12 cellular contexts compared by ENCODE assay signal in the genomic region with DNA sequence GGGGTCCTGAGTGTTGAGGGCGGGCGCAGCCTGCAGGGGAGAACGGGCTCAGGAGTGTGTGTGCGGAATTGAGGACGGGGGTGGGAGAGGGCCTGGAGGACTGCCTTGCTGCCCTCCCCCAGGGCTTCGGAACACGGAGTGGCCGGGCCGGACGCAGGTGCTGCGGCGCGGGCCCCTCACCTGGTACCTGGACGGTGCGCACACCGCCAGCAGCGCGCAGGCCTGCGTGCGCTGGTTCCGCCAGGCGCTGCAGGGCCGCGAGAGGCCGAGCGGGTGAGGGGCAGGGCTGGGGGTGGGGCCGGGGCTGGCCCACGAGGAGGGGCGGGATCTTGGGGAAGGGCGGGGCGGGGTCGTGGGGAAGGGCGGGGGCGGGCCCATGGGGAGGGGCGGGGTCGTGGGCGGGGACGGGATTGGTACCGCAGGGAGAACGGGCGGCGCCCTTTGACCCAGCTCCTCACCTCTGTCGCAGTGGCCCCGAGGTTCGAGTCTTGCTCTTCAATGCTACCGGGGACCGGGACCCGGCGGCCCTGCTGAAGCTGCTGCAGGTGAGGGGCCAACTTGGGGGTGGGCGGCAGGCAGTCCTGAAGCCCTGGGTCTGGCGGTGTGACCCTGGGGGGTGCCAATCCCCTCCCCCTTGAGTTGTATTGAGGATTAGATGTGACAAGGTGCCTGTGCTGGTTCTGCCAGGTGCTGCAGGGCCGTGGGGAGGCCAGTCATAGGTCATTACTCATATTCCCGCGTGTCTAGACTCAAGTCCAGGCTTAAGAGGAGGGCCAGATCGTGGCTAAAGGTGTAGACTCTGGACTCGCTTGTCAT. TPM values are rescaled to one million over a fixed set of nuclear protein-coding genes. Genes with fewer than 3 reads are reported as not detected.
DNase-seq lines count a peak whose midpoint lies in the region; ATAC-seq, FAIRE-seq and TF ChIP-seq lines count a peak whose summit lies in the region.
"Had no signal": no experiment of that assay in that cellular context is flagged by ENCODE, and none has a peak within 500 bp of the region (broad histone marks: within the 10 kb centered on the region; RNA-seq: fewer than 3 reads in every experiment).

No MANE protein-coding gene starts in this region.

- H3K9ac ChIP-seq in colonic mucosa (ENCODE audit: low read depth in 2 of 2, low read length in 2 of 2) (peak overlapping the region; percentile 35 to 41), keratinocyte (ENCODE audit: control insufficient read depth, extremely low read depth, insufficient read depth, low read length) (no peak overlapping the region)

- intact Hi-C loops in activated CD4-positive, alpha-beta T cell treated with anti-CD3 and anti-CD28 coated beads for 36 hours (cut with DNase I, micrococcal nuclease) = no loop called here
- intact Hi-C loops in colonic mucosa (cut with DNase I) (loop anchor here (10.0 kb wide), 1 partner anchor 65 kb away; the partner anchor contains the start of gene AK1), Caco-2 (cut with micrococcal nuclease; ENCODE audit: unreplicated experiment) (no loop called here)

- H3K4me3 ChIP-seq in colonic mucosa (peak overlapping the region; percentile 11), keratinocyte (ENCODE audit: control insufficient read depth in 2 of 3, extremely low read depth in 1 of 3, insufficient read depth in 2 of 3, low read depth in 1 of 3, low read length in 3 of 3) (no peak overlapping the region), tibial nerve (no peak overlapping the region), Caco-2 (ENCODE audit: low read depth, low read length) (no peak overlapping the region)

- H3K27ac ChIP-seq in colonic mucosa = no peak overlapping the region
- H3K27ac ChIP-seq in keratinocyte (ENCODE audit: control insufficient read depth, insufficient read depth, low read length) = no peak overlapping the region
- peak overlapping the region; percentile 47 to 84 (median 62) for H3K27ac ChIP-seq in tibial nerve

- TF ChIP-seq EP300 in tibial nerve (IDR thresholded peaks at IDR 0.05) = no peak

- POLR2A ChIA-PET in activated CD4-positive, alpha-beta T cell treated with anti-CD3 and anti-CD28 coated beads for 36 hours (lab: Charles Lee) = no interaction called here
- POLR2A ChIA-PET in Caco-2 (lab: Charles Lee) = no interaction called here

- whole genome bisulfite sequencing in tibial nerve, 2 donors = 39 to 72% methylated on average over 11 to 19 of the region's 56 CpGs

- H3K4me1 Mint-ChIP-seq in activated CD4-positive, alpha-beta T cell treated with anti-CD3 and anti-CD28 coated beads for 36 hours = peaks cover 3% of the 10 kb centered on the region
- no peaks in the 10 kb centered on the region for H3K4me1 Mint-ChIP-seq in Caco-2 (ENCODE audit: low read depth, unreplicated experiment)

- no peak overlapping the region for H2AFZ ChIP-seq in keratinocyte (ENCODE audit: control insufficient read depth, low read length)

- BruUV-seq in Caco-2 (replicated peaks; lab: Mats Ljungman, UMichigan) = no TSS peak

- peaks cover 41% of the 10 kb centered on the region for H3K36me3 Mint-ChIP-seq in activated CD4-positive, alpha-beta T cell treated with anti-CD3 and anti-CD28 coated beads for 36 hours (ENCODE audit: low read depth)
- peaks cover 39% of the 10 kb centered on the region for H3K36me3 Mint-ChIP-seq in Caco-2 (ENCODE audit: insufficient read depth, unreplicated experiment)

- DNase-seq in activated CD4-positive, alpha-beta T cell treated with anti-CD3 and anti-CD28 coated beads for 36 hours = peak; percentile 49
- DNase-seq in activated CD4-positive, alpha-beta T cell treated with anti-CD3 and anti-CD28 coated beads, Interleukin-2, amount 50 U/mL, for 4 hours = no peak
- peak; percentile 78 for DNase-seq in colonic mucosa
- no peak for DNase-seq in keratinocyte (ENCODE audit: low read depth, low spot score)
- DNase-seq in tibial nerve (ENCODE audit: low spot score in 2 of 2) = no peak
- no peak for DNase-seq in HuH-7 (ENCODE audit: low spot score)
- DNase-seq in UCSD-AML1 (lab: John Stamatoyannopoulos, UW; ENCODE audit: unreplicated experiment) = no peak
- DNase-seq in Caco-2 = no peak
- DNase-seq: amygdala, head of caudate nucleus, RPMI8226 had no signal

- H3K27ac Mint-ChIP-seq in activated CD4-positive, alpha-beta T cell treated with anti-CD3 and anti-CD28 coated beads for 36 hours = no peak overlapping the region
- H3K27ac Mint-ChIP-seq in Caco-2 (ENCODE audit: unreplicated experiment) = no peak overlapping the region

- no peaks in the 10 kb centered on the region for H3K27me3 Mint-ChIP-seq in activated CD4-positive, alpha-beta T cell treated with anti-CD3 and anti-CD28 coated beads for 36 hours
- no peaks in the 10 kb centered on the region for H3K27me3 Mint-ChIP-seq in Caco-2 (ENCODE audit: insufficient read depth, unreplicated experiment)

- H3K4me1 ChIP-seq in colonic mucosa (no peaks in the 10 kb centered on the region), keratinocyte (ENCODE audit: control insufficient read depth, extremely low read depth, insufficient read depth, low read length) (peaks cover 19% of the 10 kb centered on the region), tibial nerve (peaks cover 0 to 41% (median 16%) of the 10 kb centered on the region in 4 donors), Caco-2 (no peaks in the 10 kb centered on the region)

- H3K9me3 ChIP-seq in colonic mucosa = no peaks in the 10 kb centered on the region
- no peaks in the 10 kb centered on the region for H3K9me3 ChIP-seq in keratinocyte (ENCODE audit: control insufficient read depth, low read depth, low read length)
- no peaks in the 10 kb centered on the region for H3K9me3 ChIP-seq in tibial nerve
- no peaks in the 10 kb centered on the region for H3K9me3 ChIP-seq in Caco-2

- CTCF ChIA-PET in activated CD4-positive, alpha-beta T cell treated with anti-CD3 and anti-CD28 coated beads for 36 hours (lab: Charles Lee) = interaction anchor here (1.6 kb wide), 1 partner anchor 8 kb away, joined by 4 read pairs; no protein-coding TSS in a partner anchor
- CTCF ChIA-PET in Caco-2 (lab: Charles Lee) = interaction anchor here (0.7 kb wide), 1 partner anchor 33 kb away, joined by 4 read pairs; no protein-coding TSS in a partner anchor

- H3K79me2 ChIP-seq in keratinocyte (ENCODE audit: control insufficient read depth, insufficient read depth, low read length) = peaks cover 4% of the 10 kb centered on the region

- H3K9me1 ChIP-seq in keratinocyte (ENCODE audit: control insufficient read depth, extremely low read depth, insufficient read depth, low read length) = peaks cover 3% of the 10 kb centered on the region

- H3K36me3 ChIP-seq in colonic mucosa (no peaks in the 10 kb centered on the region), keratinocyte (ENCODE audit: control insufficient read depth in 2 of 2, extremely low read depth in 1 of 2, insufficient read depth in 2 of 2, low read length in 2 of 2) (peaks cover 48 to 57% of the 10 kb centered on the region in 2 experiments), tibial nerve (peaks cover 9 to 97% (median 11%) of the 10 kb centered on the region in 3 donors), Caco-2 (ENCODE audit: control insufficient read depth, insufficient read depth, low read length) (peaks cover 6% of the 10 kb centered on the region)

- H3K27me3 ChIP-seq in colonic mucosa = no peaks in the 10 kb centered on the region
- no peaks in the 10 kb centered on the region for H3K27me3 ChIP-seq in keratinocyte (ENCODE audit: control insufficient read depth, extremely low read depth, insufficient read depth, low read length)
- H3K27me3 ChIP-seq in tibial nerve = no peaks in the 10 kb centered on the region
- H3K27me3 ChIP-seq in Caco-2 (replicated peaks; ENCODE audit: control insufficient read depth, insufficient read depth, low read length) = no peaks in the 10 kb centered on the region

- dilution Hi-C loops in keratinocyte (cut with MboI; ENCODE audit: extremely low pct_ligation_motif_present, low sequenced_read_pairs) = no loop called here

- no peaks in the 10 kb centered on the region for H3K9me3 Mint-ChIP-seq in activated CD4-positive, alpha-beta T cell treated with anti-CD3 and anti-CD28 coated beads for 36 hours (ENCODE audit: low read depth)
- no peaks in the 10 kb centered on the region for H3K9me3 Mint-ChIP-seq in Caco-2 (ENCODE audit: unreplicated experiment)

- peaks cover 9% of the 10 kb centered on the region for H4K20me1 ChIP-seq in keratinocyte (ENCODE audit: control insufficient read depth, extremely low read depth, insufficient read depth, low read length)

- TF ChIP-seq POLR2A in tibial nerve (IDR thresholded peaks at IDR 0.05) = no peak

- TF ChIP-seq CTCF in colonic mucosa (IDR thresholded peaks at IDR 0.05) (no peak), keratinocyte (optimal IDR thresholded peaks at IDR 0.05 in 1 of 3, IDR thresholded peaks at IDR 0.05 in 1 of 3, conservative IDR thresholded peaks at IDR 0.05 in 1 of 3; ENCODE audit: extremely low read depth in 1 of 3, insufficient read depth in 2 of 3, low read length in 3 of 3) (no peak), tibial nerve (IDR thresholded peaks at IDR 0.05) (no peak), Caco-2 (IDR thresholded peaks at IDR 0.05; ENCODE audit: insufficient read depth in 1 of 2, low read depth in 1 of 2, low read length in 1 of 2, severe bottlenecking in 1 of 2, unreplicated experiment in 1 of 2) (no peak)

- ATAC-seq in activated CD4-positive, alpha-beta T cell treated with anti-CD3 and anti-CD28 coated beads for 36 hours = peak; percentile 37

- H3K4me3 Mint-ChIP-seq in activated CD4-positive, alpha-beta T cell treated with anti-CD3 and anti-CD28 coated beads for 36 hours = no peak overlapping the region
- H3K4me3 Mint-ChIP-seq in Caco-2 (ENCODE audit: unreplicated experiment) = no peak overlapping the region

- H3K4me2 ChIP-seq in keratinocyte (ENCODE audit: control insufficient read depth, extremely low read depth, insufficient read depth, low read depth, low read length) = peak overlapping the region; percentile 22

- no peak for FAIRE-seq in keratinocyte (lab: Jason Lieb, UNC)

RNA-seq across cellular contexts. Expression of gene FPGS, which starts 7.1 kb away (rescaled TPM):
- total RNA-seq in activated CD4-positive, alpha-beta T cell treated with anti-CD3 and anti-CD28 coated beads for 36 hours = 10 to 100 TPM; 71.9 to 80.4 TPM
- total RNA-seq in colonic mucosa = 10 to 100 TPM; 31.6 to 55.1 TPM
- polyA plus RNA-seq in keratinocyte = 38.2 to 65.0 TPM (median 56.3 TPM) in 3 replicates
- polyA plus RNA-seq in keratinocyte (2011; ENCODE audit: low read depth) = 19.2 TPM
- 42.2 and 62.6 TPM in 2 replicates for polyA plus RNA-seq in keratinocyte (2011; cell fraction: cytosol; rRNA removed)
- 83.1 and 97.6 TPM in 2 replicates for polyA plus RNA-seq in keratinocyte (2011; cell fraction: nucleus; rRNA removed)
- 23.7 and 67.7 TPM in 2 replicates for polyA plus RNA-seq in keratinocyte (2012; ENCODE audit: low replicate concordance)
- 45.2 to 134 TPM (median 50.4 TPM) in 3 replicates for polyA minus RNA-seq in keratinocyte
- polyA minus RNA-seq in keratinocyte (2011; cell fraction: cytosol; rRNA and poly(A)+ RNA removed) = 85.6 TPM
- polyA minus RNA-seq in keratinocyte (2011; cell fraction: nucleus; rRNA and poly(A)+ RNA removed) = 38.2 and 44.2 TPM in 2 replicates
- 100 to 1,000 TPM; 136 to 309 (median 143) TPM for total RNA-seq in tibial nerve
- 54.4 and 57.3 TPM in 2 replicates for total RNA-seq in Caco-2 (2022)

RNA-seq across cellular contexts. Expression of gene CDK9, which starts 23.9 kb away (rescaled TPM):
- total RNA-seq in activated CD4-positive, alpha-beta T cell treated with anti-CD3 and anti-CD28 coated beads for 36 hours = 10 to 100 TPM; 63.8 to 80.4 TPM
- total RNA-seq in colonic mucosa (10 to 100 TPM; 64.0 to 77.7 TPM), tibial nerve (100 to 1,000 TPM in 2 of 4 donors, 10 to 100 TPM in 2; 66.6 to 112 (median 87.6) TPM), Caco-2 (2022) (47.9 and 48.2 TPM in 2 replicates)
- polyA plus RNA-seq in keratinocyte = 39.0 to 100.0 TPM (median 47.8 TPM) in 3 replicates
- 35.0 TPM for polyA plus RNA-seq in keratinocyte (2011; ENCODE audit: low read depth)
- polyA plus RNA-seq in keratinocyte (2011; cell fraction: cytosol; rRNA removed) = 41.3 and 43.3 TPM in 2 replicates
- polyA plus RNA-seq in keratinocyte (2011; cell fraction: nucleus; rRNA removed) = 66.7 and 69.1 TPM in 2 replicates
- polyA plus RNA-seq in keratinocyte (2012; ENCODE audit: low replicate concordance) = 49.0 and 57.9 TPM in 2 replicates
- 65.3 to 79.5 TPM (median 73.0 TPM) in 3 replicates for polyA minus RNA-seq in keratinocyte
- polyA minus RNA-seq in keratinocyte (2011; cell fraction: cytosol; rRNA and poly(A)+ RNA removed) = 65.2 TPM
- 33.9 and 50.0 TPM in 2 replicates for polyA minus RNA-seq in keratinocyte (2011; cell fraction: nucleus; rRNA and poly(A)+ RNA removed)

RNA-seq across cellular contexts. Expression of gene SH2D3C, which starts 31.3 kb away (rescaled TPM):
- total RNA-seq in activated CD4-positive, alpha-beta T cell treated with anti-CD3 and anti-CD28 coated beads for 36 hours = 10 to 100 TPM; 30.3 to 35.2 TPM
- total RNA-seq in colonic mucosa (1 to 10 TPM; 3.5 TPM), tibial nerve (10 to 100 TPM in 3 of 4 donors, 1 to 10 TPM in 1; 4.2 to 18.9 (median 13.4) TPM), Caco-2 (2022) (0.34 TPM in 1 of 2 replicates, not detected in the other)
- 0.12 to 0.21 TPM in 2 of 3 replicates, not detected in the other for polyA plus RNA-seq in keratinocyte
- polyA plus RNA-seq in keratinocyte (2011; ENCODE audit: low read depth) = not detected
- polyA plus RNA-seq in keratinocyte (2011; cell fraction: cytosol; rRNA removed) = 0.07 and 0.13 TPM in 2 replicates
- 0.06 and 0.27 TPM in 2 replicates for polyA plus RNA-seq in keratinocyte (2011; cell fraction: nucleus; rRNA removed)
- polyA plus RNA-seq in keratinocyte (2012; ENCODE audit: low replicate concordance) = 0.13 and 0.18 TPM in 2 replicates
- polyA minus RNA-seq in keratinocyte = 0.16 TPM in 1 of 3 replicates, not detected in the others
- polyA minus RNA-seq in keratinocyte (2011; cell fraction: cytosol; rRNA and poly(A)+ RNA removed) = not detected
- polyA minus RNA-seq in keratinocyte (2011; cell fraction: nucleus; rRNA and poly(A)+ RNA removed) = not detected in 2 replicates
- total RNA-seq: A673 had no signal

RNA-seq across cellular contexts. Expression of gene ENG, which starts 44.7 kb away (rescaled TPM):
- total RNA-seq in activated CD4-positive, alpha-beta T cell treated with anti-CD3 and anti-CD28 coated beads for 36 hours = 10 to 100 TPM; 13.9 to 15.2 TPM
- total RNA-seq in colonic mucosa (10 to 100 TPM; 15.4 to 34.5 TPM), tibial nerve (100 to 1,000 TPM in 1 of 4 donors, 10 to 100 TPM in 3; 24.9 to 137 (median 85.6) TPM), Caco-2 (2022) (0.18 and 0.53 TPM in 2 replicates)
- polyA plus RNA-seq in keratinocyte = 0.22 to 0.86 TPM (median 0.33 TPM) in 3 replicates
- not detected for polyA plus RNA-seq in keratinocyte (2011; ENCODE audit: low read depth)
- polyA plus RNA-seq in keratinocyte (2011; cell fraction: cytosol; rRNA removed) = 0.39 and 0.68 TPM in 2 replicates
- 1.4 and 2.1 TPM in 2 replicates for polyA plus RNA-seq in keratinocyte (2011; cell fraction: nucleus; rRNA removed)
- polyA plus RNA-seq in keratinocyte (2012; ENCODE audit: low replicate concordance) = 1.1 and 2.2 TPM in 2 replicates
- polyA minus RNA-seq in keratinocyte = 0.26 to 3.7 TPM (median 0.54 TPM) in 3 replicates
- 1.2 TPM for polyA minus RNA-seq in keratinocyte (2011; cell fraction: cytosol; rRNA and poly(A)+ RNA removed)
- polyA minus RNA-seq in keratinocyte (2011; cell fraction: nucleus; rRNA and poly(A)+ RNA removed) = 1.3 and 1.6 TPM in 2 replicates

Comparison
In these comparisons a context has a peak if more than half of its experiments do, and no peak if none do; other contexts are left out.
1. DNase-seq: peak in activated CD4-positive, alpha-beta T cell treated with anti-CD3 and anti-CD28 coated beads for 36 hours (single experiment) and colonic mucosa (single experiment); none in activated CD4-positive, alpha-beta T cell treated with anti-CD3 and anti-CD28 coated beads, Interleukin-2, amount 50 U/mL, for 4 hours (0 of 2), keratinocyte (single experiment), tibial nerve (0 of 2), HuH-7 (single experiment), UCSD-AML1 (single experiment) and Caco-2 (0 of 2).
2. H3K27ac ChIP-seq: peak in tibial nerve (4 of 4); none in colonic mucosa (single experiment) and keratinocyte (single experiment).